Comparison of ENCODE assay signal across 7 cellular contexts in the genomic region with DNA sequence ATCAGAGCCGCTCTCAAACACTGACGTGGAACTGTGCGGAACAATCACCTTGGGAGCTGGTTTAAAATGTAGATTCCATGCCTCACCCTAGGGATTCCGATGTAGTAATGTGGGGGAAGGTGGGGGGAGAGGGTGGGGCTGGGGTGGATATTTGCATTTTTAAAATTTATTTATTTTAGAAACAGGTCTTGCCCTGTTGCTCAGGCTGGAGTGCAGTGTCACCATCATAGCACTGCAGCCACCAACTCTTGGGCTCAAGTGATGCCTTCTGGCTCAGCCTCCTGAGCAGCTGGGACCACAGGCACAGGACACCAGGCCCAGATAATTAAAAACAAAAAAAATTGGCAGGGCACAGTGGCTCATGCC.
DNase-seq lines count a peak whose midpoint lies in the region; ATAC-seq, FAIRE-seq and TF ChIP-seq lines count a peak whose summit lies in the region.
"Not testable (repeated sequence)": the region's sequence is repeated elsewhere in the genome, so short reads cannot be mapped to it uniquely, and the experiment has no call there.

No MANE protein-coding gene starts in this region.

- not testable (repeated sequence) for H3K9me3 ChIP-seq in K562 (replicated peaks; ENCODE audit: control insufficient read depth, insufficient read depth, low read depth, low read length); heart left ventricle; left lung; lung (ENCODE audit: control insufficient read depth in 2 of 2, insufficient read depth in 1 of 2, low read length in 1 of 2); gastrocnemius medialis

- not testable (repeated sequence) for TF ChIP-seq EP300 in K562 (IDR thresholded peaks at IDR 0.05; ENCODE audit: low read length)

- CTCF ChIA-PET in K562 (lab: Yijun Ruan, JAX; ENCODE audit: low intra/inter-chr PET ratio): not testable (repeated sequence)

- not testable (repeated sequence) for H4K20me1 ChIP-seq in K562 (replicated peaks; ENCODE audit: control insufficient read depth, insufficient read depth, low read length)

- not testable (repeated sequence) for H3K4me1 ChIP-seq in K562 (replicated peaks in 1 of 2; ENCODE audit: control insufficient read depth in 2 of 2, insufficient read depth in 2 of 2, low read length in 2 of 2); heart left ventricle; left lung; lung (ENCODE audit: control insufficient read depth in 2 of 2, insufficient read depth in 2 of 2, low read length in 2 of 2); gastrocnemius medialis

- not testable (repeated sequence) for H2AFZ ChIP-seq in K562 (ENCODE audit: low read depth, low read length)

- POLR2A ChIA-PET in K562 (lab: Yijun Ruan, JAX): not testable (repeated sequence)

- DNase-seq in K562 (ENCODE audit: extremely low read depth in 1 of 4, low spot score in 3 of 4); Right ventricle myocardium inferior (ENCODE audit: missing footprints); heart left ventricle; left cardiac atrium; left lung; lung (ENCODE audit: low spot score); gastrocnemius medialis: not testable (repeated sequence)

- FAIRE-seq in K562 (lab: Jason Lieb, UNC): not testable (repeated sequence)

- not testable (repeated sequence) for BruUV-seq in K562 (replicated peaks; lab: Mats Ljungman, UMichigan)

- not testable (repeated sequence) for H3K27ac ChIP-seq in K562 (ENCODE audit: extremely low read depth, low read depth, low read length); heart left ventricle; left lung; lung (ENCODE audit: low read depth in 1 of 2, low read length in 1 of 2); gastrocnemius medialis

- H3K4me3 ChIP-seq in K562, heart left ventricle, left lung, lung, gastrocnemius medialis: not testable (repeated sequence)

- not testable (repeated sequence) for H3K9me1 ChIP-seq in K562 (ENCODE audit: control insufficient read depth, insufficient read depth, low read length)

- TF ChIP-seq RAD21 in K562 (CRISPR knock-in tag; conservative IDR thresholded peaks at IDR 0.05 in 1 of 2, IDR thresholded peaks at IDR 0.05 in 1 of 2): not testable (repeated sequence)

- not testable (repeated sequence) for H3K4me2 ChIP-seq in K562 (ENCODE audit: insufficient read depth, low read length)

- intact Hi-C loops in K562 (cut with micrococcal nuclease); Right ventricle myocardium inferior (cut with DNase I); heart left ventricle (cut with DNase I); left cardiac atrium (cut with DNase I); left lung (cut with DNase I); gastrocnemius medialis (cut with DNase I; ENCODE audit: low total_unique reads): not testable (repeated sequence)

- not testable (repeated sequence) for TF ChIP-seq CTCF in K562 (IDR thresholded peaks at IDR 0.05 in 2 of 3, conservative IDR thresholded peaks at IDR 0.05 in 1 of 3; ENCODE audit: insufficient read depth in 2 of 3, low read depth in 1 of 3, low read length in 3 of 3); heart left ventricle (IDR thresholded peaks at IDR 0.05); left lung (IDR thresholded peaks at IDR 0.05); lung (IDR thresholded peaks at IDR 0.05; ENCODE audit: control extremely low read depth, extremely low read depth); gastrocnemius medialis (IDR thresholded peaks at IDR 0.05 in 4 of 5, conservative IDR thresholded peaks at IDR 0.05 in 1 of 5)

- WGBS in K562 (ENCODE audit: insufficient coverage, low coverage, missing lambda C conversion rate): no CpG with 5 or more reads among the region's 4 CpGs
- WGBS in heart left ventricle, 4 donors: no CpG with 5 or more reads among the region's 4 CpGs
- no CpG with 5 or more reads among the region's 4 CpGs for WGBS in lung, 2 donors

- ATAC-seq in K562 (peak; percentile 7), Right ventricle myocardium inferior (peak; percentile 18), heart left ventricle (peak; percentile 6 to 36 (median 14)), left cardiac atrium (peak; percentile 25 to 34), left lung (peak; percentile 68), lung (ENCODE audit: insufficient read depth, low FRiP score) (peak; percentile 21), gastrocnemius medialis (peak; percentile 21 to 34)

- not testable (repeated sequence) for H3K27me3 ChIP-seq in K562 (ENCODE audit: control insufficient read depth in 2 of 2, insufficient read depth in 2 of 2, low read length in 2 of 2); heart left ventricle; left lung; lung (ENCODE audit: control insufficient read depth, insufficient read depth); gastrocnemius medialis

- TF ChIP-seq POLR2A in K562 (conservative IDR thresholded peaks at IDR 0.05); heart left ventricle (IDR thresholded peaks at IDR 0.05); gastrocnemius medialis (IDR thresholded peaks at IDR 0.05): not testable (repeated sequence)

- not testable (repeated sequence) for H3K9ac ChIP-seq in K562 (ENCODE audit: insufficient read depth in 1 of 2, low read depth in 2 of 2, low read length in 2 of 2)

- H3K36me3 ChIP-seq in K562 (ENCODE audit: control insufficient read depth, insufficient read depth, low read length); heart left ventricle; left lung; lung (ENCODE audit: control insufficient read depth in 2 of 2, insufficient read depth in 2 of 2, low read length in 2 of 2); gastrocnemius medialis: not testable (repeated sequence)

- in situ Hi-C loops in K562 (cut with MboI); gastrocnemius medialis (cut with MboI; ENCODE audit: low sequenced_read_pairs in 4 of 4): not testable (repeated sequence)

- not testable (repeated sequence) for H3K79me2 ChIP-seq in K562 (ENCODE audit: control insufficient read depth, insufficient read depth, low read length)

Comparison
In these comparisons a context has a peak if more than half of its experiments do, and no peak if none do; other contexts are left out.
1. ATAC-seq: peak in every context shown above with its lines; median percentile 68 in left lung; 30 in left cardiac atrium; 28 in gastrocnemius medialis; 21 in lung; 18 in Right ventricle myocardium inferior; 14 in heart left ventricle; 7 in K562.